ENCODE assay signal across 1 cellular context in the genomic region with DNA sequence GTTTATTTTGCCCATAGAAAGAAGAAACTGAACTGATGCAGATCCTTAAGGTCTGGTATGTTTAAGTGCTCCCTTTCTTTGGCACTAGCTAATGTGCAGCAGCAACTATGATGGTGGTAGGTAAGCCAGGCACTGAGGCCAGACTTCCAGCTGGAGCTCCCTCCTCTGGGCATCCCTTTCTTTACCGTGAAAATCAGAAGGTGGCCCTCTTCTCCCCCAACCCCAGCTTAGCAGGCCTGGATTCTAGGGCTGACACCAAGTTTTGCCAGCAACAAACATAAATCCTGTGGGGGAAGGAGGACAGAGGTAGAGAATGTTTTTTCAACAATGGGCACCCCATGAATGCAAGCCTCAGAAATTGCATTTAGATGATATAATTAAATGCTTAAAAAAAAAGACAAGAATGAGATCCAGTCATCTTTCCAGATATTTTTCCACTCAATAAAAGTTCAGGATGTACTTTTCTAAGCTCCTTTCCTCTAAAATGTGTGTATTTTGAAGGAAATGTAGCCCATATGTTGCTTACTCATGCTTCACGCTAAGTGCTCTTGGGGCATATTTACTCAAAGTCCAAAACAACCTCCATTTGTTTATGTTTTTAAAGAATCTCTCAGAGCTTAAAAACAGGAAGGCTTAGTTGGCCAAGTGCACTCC.
TF ChIP-seq lines count a peak whose summit lies in the region.

No MANE protein-coding gene starts in this region.

TF ChIP-seq in IMR-90, 13 proteins besides CTCF, POLR2A, EP300 and RAD21:
- TF ChIP-seq USF2 (IDR thresholded peaks at IDR 0.05; ENCODE audit: low read depth, low read length): no peak
- no peak for TF ChIP-seq CHD1 (IDR thresholded peaks at IDR 0.05; ENCODE audit: low read depth, low read length)
- TF ChIP-seq, protein P1, sequence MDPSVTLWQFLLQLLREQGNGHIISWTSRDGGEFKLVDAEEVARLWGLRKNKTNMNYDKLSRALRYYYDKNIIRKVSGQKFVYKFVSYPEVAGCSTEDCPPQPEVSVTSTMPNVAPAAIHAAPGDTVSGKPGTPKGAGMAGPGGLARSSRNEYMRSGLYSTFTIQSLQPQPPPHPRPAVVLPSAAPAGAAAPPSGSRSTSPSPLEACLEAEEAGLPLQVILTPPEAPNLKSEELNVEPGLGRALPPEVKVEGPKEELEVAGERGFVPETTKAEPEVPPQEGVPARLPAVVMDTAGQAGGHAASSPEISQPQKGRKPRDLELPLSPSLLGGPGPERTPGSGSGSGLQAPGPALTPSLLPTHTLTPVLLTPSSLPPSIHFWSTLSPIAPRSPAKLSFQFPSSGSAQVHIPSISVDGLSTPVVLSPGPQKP (IDR thresholded peaks at IDR 0.05; ENCODE audit: borderline replicate concordance, low read depth, low read length): no peak
- TF ChIP-seq NFE2L2 (IDR thresholded peaks at IDR 0.05; ENCODE audit: low read depth, low read length): no peak
- no peak for TF ChIP-seq MAZ (IDR thresholded peaks at IDR 0.05; ENCODE audit: borderline replicate concordance, low read depth, low read length)
- TF ChIP-seq RFX5 (IDR thresholded peaks at IDR 0.05; ENCODE audit: low read depth, low read length): no peak
- no peak for TF ChIP-seq BHLHE40 (IDR thresholded peaks at IDR 0.05; ENCODE audit: low read depth, low read length)
- no peak for TF ChIP-seq MXI1 (IDR thresholded peaks at IDR 0.05; ENCODE audit: borderline replicate concordance, low read depth, low read length)
- no peak for TF ChIP-seq RCOR1 (IDR thresholded peaks at IDR 0.05; ENCODE audit: insufficient replicate concordance, low read length)
TF ChIP-seq in IMR-90: peak in this region for 0.
